In genomic region chr10:23370106-23370505, GRCh38 we compare ENCODE assay signal across 1 cellular context.
TF ChIP-seq lines count a peak whose summit lies in the region.

No MANE protein-coding gene starts in this region.

TF ChIP-seq in HEK293, 187 proteins besides CTCF, POLR2A, EP300 and RAD21 (continued from another document):
- no peak for TF ChIP-seq ZBTB10 (tag by site-specific recombination; IDR thresholded peaks at IDR 0.05)
- peak; percentile 70 for TF ChIP-seq FEZF1 (tag by site-specific recombination; IDR thresholded peaks at IDR 0.05)
- TF ChIP-seq ATF2 (tag by site-specific recombination; IDR thresholded peaks at IDR 0.05; ENCODE audit: low read depth), result 0 out of 2 replicates have a peak, but pooled peaks have one; percentile 37
- TF ChIP-seq ZNF677 (tag by site-specific recombination; IDR thresholded peaks at IDR 0.05), result peak; percentile 88
- TF ChIP-seq ZNF747 (tag by site-specific recombination; IDR thresholded peaks at IDR 0.05), result no peak
- TF ChIP-seq SP3 (tag by site-specific recombination; IDR thresholded peaks at IDR 0.05), result no peak
- TF ChIP-seq ZNF561 (tag by site-specific recombination; IDR thresholded peaks at IDR 0.05; ENCODE audit: borderline replicate concordance), result no peak
- no peak for TF ChIP-seq ZNF114 (tag by site-specific recombination; IDR thresholded peaks at IDR 0.05)
- no peak for TF ChIP-seq ZNF292 (tag by site-specific recombination; IDR thresholded peaks at IDR 0.05; ENCODE audit: borderline replicate concordance, low read depth)
- no peak for TF ChIP-seq ZFP37 (tag by site-specific recombination; IDR thresholded peaks at IDR 0.05)
- TF ChIP-seq AEBP2 (tag by site-specific recombination; IDR thresholded peaks at IDR 0.05; ENCODE audit: borderline replicate concordance), result no peak
